22 cellular contexts compared by ENCODE assay signal in the genomic region with DNA sequence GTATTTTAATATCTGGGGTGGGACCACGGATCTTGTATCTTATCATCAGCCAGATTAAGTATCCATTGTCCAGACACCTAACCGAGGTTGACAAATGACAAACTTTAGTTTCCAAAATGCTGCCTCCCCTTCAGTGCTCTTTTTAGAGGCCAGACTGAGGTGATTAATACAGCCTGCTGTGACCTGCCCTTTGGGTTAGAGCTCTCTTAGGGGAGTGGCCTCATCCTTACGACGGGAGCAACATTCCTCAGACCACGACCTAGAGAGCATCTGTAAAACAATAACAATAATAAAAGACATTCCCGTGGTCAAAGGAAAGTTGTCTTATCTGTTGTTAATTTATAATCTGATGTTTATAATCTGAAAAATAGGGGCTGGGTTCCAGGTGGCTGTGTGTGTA.
"Had no signal": no experiment of that assay in that cellular context is flagged by ENCODE, and none has a peak within 500 bp of the region (broad histone marks: within the 10 kb centered on the region; RNA-seq: fewer than 3 reads in every experiment).

No MANE protein-coding gene starts in this region.

- H3K27me3 ChIP-seq: adrenal gland, cardiac muscle cell, upper lobe of right lung had no signal

- FAIRE-seq: frontal cortex had no signal

- DNase-seq: activated CD4-positive, alpha-beta T cell treated with anti-CD3 and anti-CD28 coated beads, Interleukin-2, amount 50 U/mL, for 1 hour; activated CD8-positive, alpha-beta memory T cell treated with anti-CD3 and anti-CD28 coated beads for 24 hours; activated CD8-positive, alpha-beta memory T cell treated with anti-CD3 and anti-CD28 coated beads, Interleukin-2, amount 50 U/mL, for 48 hours; activated gamma-delta T cell treated with Interleukin-2 at 50 U/mL for 16 hours; adrenal gland; dermis blood vessel endothelial cell; effector memory CD4-positive, alpha-beta T cell; hypothalamus; islet precursor cell; midbrain; nucleus accumbens; stimulated activated CD4-positive, alpha-beta T cell treated with anti-CD3 and anti-CD28 coated beads, Interleukin-4, amount 100 ng/mL, for 24 hours; stimulated activated naive B cell treated with anti-CD40 and anti-IgM and Interleukin-4, amounts not matched to agents 10 μg/mL and 1 μg/mL and 100 μg/mL, for 72 hours; T1000; upper lobe of right lung had no signal

- H3K4me3 ChIP-seq: adrenal gland, cardiac muscle cell, lung, thoracic aorta, upper lobe of right lung had no signal

- H3K4me3 Mint-ChIP-seq: nephron; stimulated activated naive B cell treated with anti-CD40 and anti-IgM and Interleukin-4, amounts not matched to agents 10 μg/mL and 1 μg/mL and 100 μg/mL, for 72 hours had no signal

- H3K27ac Mint-ChIP-seq: activated naive CD4-positive, alpha-beta T cell treated with anti-CD3 and anti-CD28 coated beads, Interleukin-2, amount 50 U/mL, for 72 hours; nephron; stimulated activated naive B cell treated with anti-CD40 and anti-IgM and Interleukin-4, amounts not matched to agents 10 μg/mL and 1 μg/mL and 100 μg/mL, for 72 hours had no signal

- H3K36me3 ChIP-seq: adrenal gland, cardiac muscle cell, thoracic aorta, upper lobe of right lung had no signal

- H3K9me3 ChIP-seq: adrenal gland, thoracic aorta, upper lobe of right lung had no signal

- H3K27ac ChIP-seq: adrenal gland, cardiac muscle cell, thoracic aorta, upper lobe of right lung had no signal

- H3K27me3 Mint-ChIP-seq: stimulated activated naive B cell treated with anti-CD40 and anti-IgM and Interleukin-4, amounts not matched to agents 10 μg/mL and 1 μg/mL and 100 μg/mL, for 72 hours had no signal

- H3K36me3 Mint-ChIP-seq: activated naive CD4-positive, alpha-beta T cell treated with anti-CD3 and anti-CD28 coated beads, Interleukin-2, amount 50 U/mL, for 72 hours; stimulated activated naive B cell treated with anti-CD40 and anti-IgM and Interleukin-4, amounts not matched to agents 10 μg/mL and 1 μg/mL and 100 μg/mL, for 72 hours had no signal

- ATAC-seq: activated naive CD4-positive, alpha-beta T cell treated with anti-CD3 and anti-CD28 coated beads, Interleukin-2, amount 50 U/mL, for 72 hours; sciatic nerve; stimulated activated naive B cell treated with anti-CD40 and anti-IgM and Interleukin-4, amounts not matched to agents 10 μg/mL and 1 μg/mL and 100 μg/mL, for 72 hours; upper lobe of right lung had no signal

- H3K9me3 Mint-ChIP-seq: activated naive CD4-positive, alpha-beta T cell treated with anti-CD3 and anti-CD28 coated beads, Interleukin-2, amount 50 U/mL, for 72 hours; nephron; stimulated activated naive B cell treated with anti-CD40 and anti-IgM and Interleukin-4, amounts not matched to agents 10 μg/mL and 1 μg/mL and 100 μg/mL, for 72 hours had no signal
